12 cellular contexts compared by ENCODE assay signal in the genomic region with DNA sequence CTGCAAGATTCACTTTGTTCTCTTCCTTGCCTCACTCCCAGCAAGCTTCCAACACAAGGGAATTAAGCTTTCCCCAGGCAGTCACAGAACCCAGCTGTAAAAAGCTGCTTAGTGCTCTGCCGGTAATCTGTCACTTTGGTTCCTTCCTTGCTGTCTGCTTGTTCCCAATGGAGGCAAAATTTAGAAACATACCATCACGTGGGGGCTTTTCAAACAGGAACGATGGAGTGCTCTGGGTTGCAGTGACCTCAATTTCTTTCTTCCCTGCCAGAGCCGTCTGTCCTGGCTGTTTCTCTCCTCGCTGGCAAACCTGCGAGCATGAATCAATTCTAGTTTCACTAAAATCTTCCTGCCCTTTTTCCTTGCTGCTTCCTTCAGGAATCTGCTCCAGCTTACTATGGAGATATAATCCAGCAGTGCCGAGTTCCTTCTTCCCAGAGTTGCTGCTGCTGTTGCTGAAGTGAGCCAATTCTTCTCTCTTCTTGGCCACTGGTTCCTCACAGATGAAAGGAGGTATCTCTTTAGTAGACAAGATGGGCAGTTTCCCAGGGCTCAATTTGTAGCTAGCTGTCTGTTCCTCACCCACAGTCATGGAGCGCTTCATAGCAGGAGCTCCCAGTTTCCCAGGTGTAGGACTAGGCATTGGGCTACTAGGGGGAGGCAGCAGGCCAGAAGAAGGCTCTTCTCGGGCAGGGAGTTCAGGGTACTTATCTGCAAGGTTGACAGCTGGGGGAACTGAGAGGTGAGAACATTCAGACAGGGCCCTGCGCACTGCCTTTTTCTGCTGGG.
A peak's percentile ranks its signal among the peaks of the same experiment; 100 is the strongest.
DNase-seq lines count a peak whose midpoint lies in the region; ATAC-seq and FAIRE-seq lines count a peak whose summit lies in the region.
"Had no signal": no experiment of that assay in that cellular context is flagged by ENCODE, and none has a peak within 500 bp of the region (broad histone marks: within the 10 kb centered on the region; RNA-seq: fewer than 3 reads in every experiment).

No MANE protein-coding gene starts in this region.

- peaks cover 2 to 35% (median 21%) of the 10 kb centered on the region in 5 donors for H3K4me1 ChIP-seq in subcutaneous abdominal adipose tissue (ENCODE audit: control insufficient read depth in 5 of 5, insufficient read depth in 5 of 5, low read length in 5 of 5)

- H3K36me3 ChIP-seq in SK-N-MC (ENCODE audit: insufficient read depth, low read length), result peaks cover 17% of the 10 kb centered on the region
- H3K36me3 ChIP-seq in subcutaneous abdominal adipose tissue (ENCODE audit: control insufficient read depth in 5 of 5, insufficient read depth in 5 of 5, low read length in 5 of 5), result peaks cover 8 to 28% (median 21%) of the 10 kb centered on the region in 5 donors

- no peak overlapping the region for H3K9ac ChIP-seq in SK-N-MC (ENCODE audit: insufficient read length)
- H3K9ac ChIP-seq in subcutaneous abdominal adipose tissue (ENCODE audit: low read length in 5 of 5), result peak overlapping the region in 3 of 5 donors; percentile 0 to 59 (median 46)

- no peak overlapping the region for H3K27ac Mint-ChIP-seq in natural killer cell treated with Interleukin-12 subunit alpha and Interleukin-12 subunit beta and Interleukin-15 and Interleukin-18, amount 100 ng/mL, for 72 hours

- no peaks in the 10 kb centered on the region for H3K27me3 ChIP-seq in subcutaneous abdominal adipose tissue (ENCODE audit: control insufficient read depth in 5 of 5, insufficient read depth in 4 of 5, low read length in 5 of 5)

- peaks cover 0 to 4% of the 10 kb centered on the region in 2 donors for H3K4me1 Mint-ChIP-seq in natural killer cell treated with Interleukin-12 subunit alpha and Interleukin-12 subunit beta and Interleukin-15 and Interleukin-18, amount 100 ng/mL, for 72 hours (ENCODE audit: low read depth in 2 of 2)
- H3K4me1 Mint-ChIP-seq: stimulated activated naive CD8-positive, alpha-beta T cell treated with anti-CD3 and anti-CD28 coated beads, Interleukin-15, amount 100 ng/mL, for 72 hours had no signal

- no peak for ATAC-seq in natural killer cell treated with Interleukin-12 subunit alpha and Interleukin-12 subunit beta and Interleukin-15 and Interleukin-18, amount 100 ng/mL, for 72 hours
- ATAC-seq: HepG2; stimulated activated naive CD8-positive, alpha-beta T cell treated with anti-CD3 and anti-CD28 coated beads, Interleukin-15, amount 100 ng/mL, for 72 hours had no signal

- no peak overlapping the region for H3K4me3 Mint-ChIP-seq in natural killer cell treated with Interleukin-12 subunit alpha and Interleukin-12 subunit beta and Interleukin-15 and Interleukin-18, amount 100 ng/mL, for 72 hours
- H3K4me3 Mint-ChIP-seq: CD4-positive, alpha-beta memory T cell; stimulated activated naive CD8-positive, alpha-beta T cell treated with anti-CD3 and anti-CD28 coated beads, Interleukin-15, amount 100 ng/mL, for 72 hours had no signal

- H3K36me3 Mint-ChIP-seq in natural killer cell treated with Interleukin-12 subunit alpha and Interleukin-12 subunit beta and Interleukin-15 and Interleukin-18, amount 100 ng/mL, for 72 hours, result no peaks in the 10 kb centered on the region

- no peaks in the 10 kb centered on the region for H3K27me3 Mint-ChIP-seq in natural killer cell treated with Interleukin-12 subunit alpha and Interleukin-12 subunit beta and Interleukin-15 and Interleukin-18, amount 100 ng/mL, for 72 hours
- H3K27me3 Mint-ChIP-seq: CD4-positive, alpha-beta memory T cell; stimulated activated naive CD8-positive, alpha-beta T cell treated with anti-CD3 and anti-CD28 coated beads, Interleukin-15, amount 100 ng/mL, for 72 hours had no signal

- DNase-seq in SK-N-MC (ENCODE audit: low read depth, low spot score), result no peak
- DNase-seq in frontal cortex (ENCODE audit: low spot score in 2 of 2), result peak; percentile 29 to 49
- DNase-seq in middle frontal gyrus (ENCODE audit: extremely low spot score, low spot score), result peak; percentile 29
- no peak for DNase-seq in kidney glomerular epithelial cell (lab: John Stamatoyannopoulos, UW)
- DNase-seq in natural killer cell treated with Interleukin-12 subunit alpha and Interleukin-12 subunit beta and Interleukin-15 and Interleukin-18, amount 100 ng/mL, for 72 hours (ENCODE audit: low spot score), result no peak
- DNase-seq in DMS153 (lab: John Stamatoyannopoulos, UW), result no peak
- no peak for DNase-seq in HuH-7 (ENCODE audit: low spot score)
- DNase-seq: activated naive CD4-positive, alpha-beta T cell treated with anti-CD3 and anti-CD28 coated beads, Interleukin-2, amount 50 U/mL, for 16 hours; CD4-positive, alpha-beta memory T cell; stimulated activated naive CD8-positive, alpha-beta T cell treated with anti-CD3 and anti-CD28 coated beads, Interleukin-15, amount 100 ng/mL, for 72 hours had no signal

- H3K9me3 Mint-ChIP-seq in natural killer cell treated with Interleukin-12 subunit alpha and Interleukin-12 subunit beta and Interleukin-15 and Interleukin-18, amount 100 ng/mL, for 72 hours, result no peaks in the 10 kb centered on the region
- H3K9me3 Mint-ChIP-seq: CD4-positive, alpha-beta memory T cell; stimulated activated naive CD8-positive, alpha-beta T cell treated with anti-CD3 and anti-CD28 coated beads, Interleukin-15, amount 100 ng/mL, for 72 hours had no signal

- H3K9me3 ChIP-seq in SK-N-MC (ENCODE audit: low read depth, low read length) (no peaks in the 10 kb centered on the region), subcutaneous abdominal adipose tissue (ENCODE audit: control insufficient read depth in 5 of 5, low read length in 5 of 5) (no peaks in the 10 kb centered on the region)

- H3K27ac ChIP-seq in SK-N-MC (peak overlapping the region; percentile 36; the same call in 1 of the 2 replicates), subcutaneous abdominal adipose tissue (ENCODE audit: low read depth, low read length) (peak overlapping the region; percentile 25)

- no peak for FAIRE-seq in frontal cortex (lab: Jason Lieb, UNC)
- FAIRE-seq: HepG2 had no signal

- H3K4me3 ChIP-seq in SK-N-MC (no peak overlapping the region), subcutaneous abdominal adipose tissue (ENCODE audit: low read depth in 1 of 5, low read length in 5 of 5) (no peak overlapping the region)

Comparison
In these comparisons a context has a peak if more than half of its experiments do, and no peak if none do; other contexts are left out.
1. DNase-seq: peak in frontal cortex (2 of 2) and middle frontal gyrus (single experiment); none in SK-N-MC (single experiment), kidney glomerular epithelial cell (single experiment), natural killer cell treated with Interleukin-12 subunit alpha and Interleukin-12 subunit beta and Interleukin-15 and Interleukin-18, amount 100 ng/mL, for 72 hours (single experiment), DMS153 (single experiment) and HuH-7 (single experiment).